16 cellular contexts compared by ENCODE assay signal in genomic region chr5:179862891-179863290, GRCh38. TPM values are rescaled to one million over a fixed set of nuclear protein-coding genes. Genes with fewer than 3 reads are reported as not detected.
A peak's percentile ranks its signal among the peaks of the same experiment; 100 is the strongest.
DNase-seq lines count a peak whose midpoint lies in the region; ATAC-seq and TF ChIP-seq lines count a peak whose summit lies in the region.
"Had no signal": no experiment of that assay in that cellular context is flagged by ENCODE, and none has a peak within 500 bp of the region (broad histone marks: within the 10 kb centered on the region; RNA-seq: fewer than 3 reads in every experiment).

No MANE protein-coding gene starts in this region.

- H3K4me3 ChIP-seq in neuronal stem cell (ENCODE audit: low read length in 2 of 2), result peak overlapping the region in 1 of 2 donors; percentile 52
- no peak overlapping the region for H3K4me3 ChIP-seq in spleen
- H3K4me3 ChIP-seq in BE2C (ENCODE audit: low read depth, low read length), result no peak overlapping the region
- H3K4me3 ChIP-seq: A549, BLaER1, GM23248 had no signal

- DNase-seq in activated naive CD4-positive, alpha-beta T cell treated with anti-CD3 and anti-CD28 coated beads, Interleukin-2, amount 10 ng/mL, durations not matched to agents 7 days and 5 days, result no peak
- DNase-seq in activated naive CD4-positive, alpha-beta T cell treated with anti-CD3 and anti-CD28 coated beads for 36 hours, result no peak
- DNase-seq in chondrocyte (ENCODE audit: low spot score) (peak; percentile 68), neuronal stem cell (ENCODE audit: low spot score) (no peak), spleen (peak; percentile 51), erythroblast (lab: John Stamatoyannopoulos, UW) (no peak), BE2C (no peak)
- DNase-seq: AML-193; CD8-positive, alpha-beta T cell; DMS 273 treated with DMSO at 0.1 percent for 48 hours; GM23248; HCEC 1CT had no signal

- H3K18ac ChIP-seq in neuronal stem cell (ENCODE audit: low read length), result no peak overlapping the region

- CTCF ChIA-PET in activated naive CD4-positive, alpha-beta T cell treated with anti-CD3 and anti-CD28 coated beads, Interleukin-2, amount 10 ng/mL, durations not matched to agents 7 days and 5 days (lab: Charles Lee), result no interaction called here
- CTCF ChIA-PET in activated naive CD4-positive, alpha-beta T cell treated with anti-CD3 and anti-CD28 coated beads for 36 hours (lab: Charles Lee), result no interaction called here

- H3K9me3 Mint-ChIP-seq in activated naive CD4-positive, alpha-beta T cell treated with anti-CD3 and anti-CD28 coated beads, Interleukin-2, amount 10 ng/mL, durations not matched to agents 7 days and 5 days, result no peaks in the 10 kb centered on the region
- no peaks in the 10 kb centered on the region for H3K9me3 Mint-ChIP-seq in activated naive CD4-positive, alpha-beta T cell treated with anti-CD3 and anti-CD28 coated beads for 36 hours
- H3K9me3 Mint-ChIP-seq in chondrocyte (ENCODE audit: low read depth), result no peaks in the 10 kb centered on the region
- H3K9me3 Mint-ChIP-seq: CD8-positive, alpha-beta T cell had no signal

- H3K4me1 ChIP-seq in neuronal stem cell (ENCODE audit: control insufficient read depth in 2 of 2, insufficient read depth in 1 of 2, low read depth in 1 of 2, low read length in 2 of 2), result peaks cover 1 to 2% of the 10 kb centered on the region in 2 donors
- H3K4me1 ChIP-seq in spleen, result peaks cover 0 to 38% (median 15%) of the 10 kb centered on the region in 6 donors
- no peaks in the 10 kb centered on the region for H3K4me1 ChIP-seq in BE2C

- H2AFZ ChIP-seq in neuronal stem cell (ENCODE audit: low read length), result no peak overlapping the region
- H2AFZ ChIP-seq: GM23248 had no signal

- peak overlapping the region; percentile 19 for H3K27ac Mint-ChIP-seq in activated naive CD4-positive, alpha-beta T cell treated with anti-CD3 and anti-CD28 coated beads, Interleukin-2, amount 10 ng/mL, durations not matched to agents 7 days and 5 days
- no peak overlapping the region for H3K27ac Mint-ChIP-seq in activated naive CD4-positive, alpha-beta T cell treated with anti-CD3 and anti-CD28 coated beads for 36 hours
- no peak overlapping the region for H3K27ac Mint-ChIP-seq in chondrocyte (ENCODE audit: unreplicated experiment)
- H3K27ac Mint-ChIP-seq: CD8-positive, alpha-beta T cell had no signal

- no peak overlapping the region for H2BK15ac ChIP-seq in neuronal stem cell (ENCODE audit: low read length)

- ATAC-seq in GM19397 (IDR thresholded peaks at IDR 0.05; ENCODE audit: unreplicated experiment), result no peak
- ATAC-seq: A549; CD8-positive, alpha-beta T cell had no signal

- H3K4me2 ChIP-seq in neuronal stem cell (ENCODE audit: insufficient read depth, low read length, poor library complexity, severe bottlenecking), result no peak overlapping the region
- H3K4me2 ChIP-seq: A549, BLaER1 had no signal

- H2BK120ac ChIP-seq in neuronal stem cell (ENCODE audit: low read depth, low read length), result no peak overlapping the region

- TF ChIP-seq POLR2A in spleen (IDR thresholded peaks at IDR 0.05) (no peak), erythroblast (IDR thresholded peaks at IDR 0.05; ENCODE audit: low read length) (no peak)

- intact Hi-C loops in activated naive CD4-positive, alpha-beta T cell treated with anti-CD3 and anti-CD28 coated beads for 36 hours (cut with micrococcal nuclease), result no loop called here
- intact Hi-C loops in spleen (cut with DNase I; ENCODE audit: low total_unique reads), result no loop called here

- peaks cover 15% of the 10 kb centered on the region for H3K36me3 Mint-ChIP-seq in activated naive CD4-positive, alpha-beta T cell treated with anti-CD3 and anti-CD28 coated beads, Interleukin-2, amount 10 ng/mL, durations not matched to agents 7 days and 5 days
- H3K36me3 Mint-ChIP-seq in activated naive CD4-positive, alpha-beta T cell treated with anti-CD3 and anti-CD28 coated beads for 36 hours (ENCODE audit: low read depth), result peaks cover 16% of the 10 kb centered on the region
- H3K36me3 Mint-ChIP-seq in chondrocyte (ENCODE audit: low read depth), result peaks cover 15% of the 10 kb centered on the region

- H3K79me1 ChIP-seq in neuronal stem cell (ENCODE audit: low read depth, low read length), result peaks cover 2% of the 10 kb centered on the region

- peaks cover 6% of the 10 kb centered on the region for H3K4me1 Mint-ChIP-seq in activated naive CD4-positive, alpha-beta T cell treated with anti-CD3 and anti-CD28 coated beads, Interleukin-2, amount 10 ng/mL, durations not matched to agents 7 days and 5 days
- H3K4me1 Mint-ChIP-seq in activated naive CD4-positive, alpha-beta T cell treated with anti-CD3 and anti-CD28 coated beads for 36 hours (ENCODE audit: low read depth), result peaks cover 7% of the 10 kb centered on the region
- peaks cover 15% of the 10 kb centered on the region for H3K4me1 Mint-ChIP-seq in chondrocyte (ENCODE audit: low read depth)

- H3K27me3 ChIP-seq in neuronal stem cell (ENCODE audit: control insufficient read depth in 3 of 3, insufficient read depth in 3 of 3, low read depth in 1 of 3, low read length in 3 of 3) (no peaks in the 10 kb centered on the region), spleen (replicated peaks in 1 of 7) (no peaks in the 10 kb centered on the region), BE2C (no peaks in the 10 kb centered on the region)
- H3K27me3 ChIP-seq: BLaER1 had no signal

- no CpG with 5 or more reads among the region's 9 CpGs for WGBS in neuronal stem cell (ENCODE audit: extremely low coverage in 2 of 2, insufficient read length in 2 of 2, insufficient replicate concordance in 1 of 2), 2 donors
- 95 to 99% (median 98%) methylated on average over 8 to 9 of the region's 9 CpGs for WGBS in spleen, 5 donors

- no peak overlapping the region for H2BK5ac ChIP-seq in neuronal stem cell (ENCODE audit: low read length)

- no peak overlapping the region for H4K91ac ChIP-seq in neuronal stem cell (ENCODE audit: low read depth, low read length, poor library complexity)

- H2AK5ac ChIP-seq in neuronal stem cell (ENCODE audit: low read depth, low read length), result no peak overlapping the region

- H2BK12ac ChIP-seq in neuronal stem cell (ENCODE audit: low read length), result no peak overlapping the region

- no peak overlapping the region for H3K14ac ChIP-seq in neuronal stem cell (ENCODE audit: low read length)

- TF ChIP-seq CTCF in chondrocyte (IDR thresholded peaks at IDR 0.05), result no peak
- no peak for TF ChIP-seq CTCF in spleen (IDR thresholded peaks at IDR 0.05 in 8 of 11, conservative IDR thresholded peaks at IDR 0.05 in 3 of 11)
- no peak for TF ChIP-seq CTCF in BE2C (IDR thresholded peaks at IDR 0.05; ENCODE audit: low read depth, low read length)

- H3K27me3 Mint-ChIP-seq in activated naive CD4-positive, alpha-beta T cell treated with anti-CD3 and anti-CD28 coated beads, Interleukin-2, amount 10 ng/mL, durations not matched to agents 7 days and 5 days, result no peaks in the 10 kb centered on the region
- no peaks in the 10 kb centered on the region for H3K27me3 Mint-ChIP-seq in activated naive CD4-positive, alpha-beta T cell treated with anti-CD3 and anti-CD28 coated beads for 36 hours (ENCODE audit: low read depth)
- no peaks in the 10 kb centered on the region for H3K27me3 Mint-ChIP-seq in chondrocyte (ENCODE audit: low read depth)

- H4K8ac ChIP-seq in neuronal stem cell (ENCODE audit: low read depth, low read length), result peak overlapping the region; percentile 43

- peaks cover 2 to 5% of the 10 kb centered on the region in 2 donors for H3K9me3 ChIP-seq in neuronal stem cell (replicated peaks in 1 of 2; ENCODE audit: control insufficient read depth in 2 of 2, insufficient read depth in 1 of 2, low read depth in 1 of 2, low read length in 2 of 2)
- H3K9me3 ChIP-seq in spleen, result peaks cover 0 to 6% (median 0%) of the 10 kb centered on the region in 8 donors
- H3K9me3 ChIP-seq in BE2C, result no peaks in the 10 kb centered on the region
- H3K9me3 ChIP-seq: A549 had no signal

- H3K4ac ChIP-seq in neuronal stem cell (ENCODE audit: low read length), result no peak overlapping the region

- no peak overlapping the region for H3K4me3 Mint-ChIP-seq in activated naive CD4-positive, alpha-beta T cell treated with anti-CD3 and anti-CD28 coated beads, Interleukin-2, amount 10 ng/mL, durations not matched to agents 7 days and 5 days
- H3K4me3 Mint-ChIP-seq in activated naive CD4-positive, alpha-beta T cell treated with anti-CD3 and anti-CD28 coated beads for 36 hours, result no peak overlapping the region
- no peak overlapping the region for H3K4me3 Mint-ChIP-seq in chondrocyte (ENCODE audit: unreplicated experiment)
- H3K4me3 Mint-ChIP-seq: CD8-positive, alpha-beta T cell had no signal

- H3K9ac ChIP-seq in neuronal stem cell (ENCODE audit: low read depth, low read length, poor library complexity), result no peak overlapping the region
- H3K9ac ChIP-seq: BLaER1, GM23248 had no signal

- H3K36me3 ChIP-seq in neuronal stem cell (replicated peaks in 1 of 2; ENCODE audit: control insufficient read depth in 2 of 2, insufficient read depth in 2 of 2, low read length in 2 of 2) (peaks cover 38 to 62% of the 10 kb centered on the region in 2 donors), spleen (peaks cover 0 to 62% (median 33%) of the 10 kb centered on the region in 6 donors), BE2C (peaks cover 4% of the 10 kb centered on the region)

- H3K27ac ChIP-seq in neuronal stem cell (replicated peaks; ENCODE audit: low read length) (no peak overlapping the region), spleen (no peak overlapping the region)
- H3K27ac ChIP-seq: 22Rv1, A549, BLaER1, GM23248 had no signal

- H3K23ac ChIP-seq in neuronal stem cell (ENCODE audit: low read depth, low read length, poor library complexity), result no peak overlapping the region

RNA-seq across cellular contexts. Expression of gene MRNIP, which starts 4.3 kb away (rescaled TPM):
- 10 to 100 TPM; 16.2 to 16.3 TPM for total RNA-seq in activated naive CD4-positive, alpha-beta T cell treated with anti-CD3 and anti-CD28 coated beads for 36 hours
- total RNA-seq in chondrocyte (13.4 to 20.0 TPM (median 16.4 TPM) in 3 replicates), spleen (10 to 100 TPM; 46.2 to 88.4 (median 48.0) TPM)
- polyA plus RNA-seq in neuronal stem cell (2013, experiment 1 of 2), result 39.6 TPM
- polyA plus RNA-seq in neuronal stem cell (2013, experiment 2 of 2), result 39.2 TPM
- 100 to 1,000 TPM in 1 of 3 donors, 10 to 100 TPM in 2; 34.9 to 107 (median 58.7) TPM for polyA plus RNA-seq in spleen
- polyA plus RNA-seq in BE2C (2012; ENCODE audit: insufficient read depth, insufficient read length, low read depth), result 58.0 TPM

RNA-seq across cellular contexts. Expression of gene SQSTM1, which starts 42.2 kb away (rescaled TPM):
- total RNA-seq in activated naive CD4-positive, alpha-beta T cell treated with anti-CD3 and anti-CD28 coated beads for 36 hours, result 100 to 1,000 TPM; 109 to 114 TPM
- total RNA-seq in chondrocyte (219 to 297 TPM (median 296 TPM) in 3 replicates), spleen (100 to 1,000 TPM; 241 to 328 (median 311) TPM)
- polyA plus RNA-seq in neuronal stem cell (2013, experiment 1 of 2), result 52.6 TPM
- polyA plus RNA-seq in neuronal stem cell (2013, experiment 2 of 2), result 53.4 TPM
- 100 to 1,000 TPM; 105 to 185 (median 126) TPM for polyA plus RNA-seq in spleen
- polyA plus RNA-seq in BE2C (2012; ENCODE audit: insufficient read depth, insufficient read length, low read depth), result 269 TPM

RNA-seq across cellular contexts. Expression of gene TBC1D9B, which starts 44.8 kb away (rescaled TPM):
- 10 to 100 TPM; 40.2 to 40.4 TPM for total RNA-seq in activated naive CD4-positive, alpha-beta T cell treated with anti-CD3 and anti-CD28 coated beads for 36 hours
- total RNA-seq in chondrocyte (107 to 130 TPM (median 118 TPM) in 3 replicates), spleen (100 to 1,000 TPM in 6 of 7 donors, 10 to 100 TPM in 1; 98.9 to 140 (median 120) TPM)
- 41.1 TPM for polyA plus RNA-seq in neuronal stem cell (2013, experiment 1 of 2)
- 39.6 TPM for polyA plus RNA-seq in neuronal stem cell (2013, experiment 2 of 2)
- 10 to 100 TPM; 29.5 to 67.1 (median 38.0) TPM for polyA plus RNA-seq in spleen
- polyA plus RNA-seq in BE2C (2012; ENCODE audit: insufficient read depth, insufficient read length, low read depth), result 91.3 TPM

RNA-seq across cellular contexts. Expression of gene MGAT4B, which starts 56.2 kb away (rescaled TPM):
- total RNA-seq in activated naive CD4-positive, alpha-beta T cell treated with anti-CD3 and anti-CD28 coated beads for 36 hours, result 10 to 100 TPM; 57.7 to 59.9 TPM
- 135 to 144 TPM (median 142 TPM) in 3 replicates for total RNA-seq in chondrocyte
- 61.3 TPM for polyA plus RNA-seq in neuronal stem cell (2013, experiment 1 of 2)
- polyA plus RNA-seq in neuronal stem cell (2013, experiment 2 of 2), result 59.4 TPM
- 100 to 1,000 TPM in 2 of 7 donors, 10 to 100 TPM in 5; 76.8 to 117 (median 87.7) TPM for total RNA-seq in spleen
- polyA plus RNA-seq in spleen, result 10 to 100 TPM; 34.9 to 49.3 (median 35.8) TPM
- 246 TPM for polyA plus RNA-seq in BE2C (2012; ENCODE audit: insufficient read depth, insufficient read length, low read depth)

Comparison
In these comparisons a context has a peak if more than half of its experiments do, and no peak if none do; other contexts are left out.
1. DNase-seq: peak in chondrocyte (single experiment) and spleen (single experiment); none in activated naive CD4-positive, alpha-beta T cell treated with anti-CD3 and anti-CD28 coated beads, Interleukin-2, amount 10 ng/mL, durations not matched to agents 7 days and 5 days (single experiment), activated naive CD4-positive, alpha-beta T cell treated with anti-CD3 and anti-CD28 coated beads for 36 hours (single experiment), neuronal stem cell (single experiment), erythroblast (0 of 2) and BE2C (single experiment).